ENCODE assay signal across 8 cellular contexts in genomic region chr12:68932701-68933563, GRCh38.
DNase-seq lines count a peak whose midpoint lies in the region; ATAC-seq and TF ChIP-seq lines count a peak whose summit lies in the region.

Gene CPM (minus strand): TSS chr12:68933171. CDS start chr12:68932837, 334 bp downstream.

- H3K36me3 ChIP-seq in mucosa of rectum (ENCODE audit: control insufficient read depth in 2 of 2, insufficient read depth in 2 of 2, low read length in 2 of 2), result no peaks in the 10 kb centered on the region

- no peaks in the 10 kb centered on the region for H3K9me3 ChIP-seq in mucosa of rectum (ENCODE audit: control insufficient read depth in 2 of 2, low read length in 2 of 2)

- ATAC-seq in HG03060 (IDR thresholded peaks at IDR 0.05; ENCODE audit: low read depth, unreplicated experiment), result peak; percentile 40

- H3K27me3 ChIP-seq in mucosa of rectum (ENCODE audit: control insufficient read depth in 2 of 2, insufficient read depth in 2 of 2, low read length in 2 of 2), result peaks cover 0 to 4% of the 10 kb centered on the region in 2 donors

- DNase-seq in SIG-M5 treated with dmso at 0.1 percent for 504 hours (lab: John Stamatoyannopoulos, UW; ENCODE audit: unreplicated experiment) (peak; percentile 80), SIG-M5 (lab: John Stamatoyannopoulos, UW) (no peak), NOMO-1 treated with DMSO at 0.1 percent for 48 hours (lab: John Stamatoyannopoulos, UW; ENCODE audit: unreplicated experiment) (peak; percentile 73), activated T-cell treated with anti-CD3 and anti-CD28 coated beads for 24 hours (ENCODE audit: low read depth) (peak; percentile 69), erythroblast (lab: John Stamatoyannopoulos, UW) (peak; percentile 44 to 56)
- peak; percentile 66 for DNase-seq in stimulated activated CD8-positive, alpha-beta memory T cell treated with anti-CD3 and anti-CD28 coated beads, Interleukin-4, amount 100 ng/mL, for 24 hours (ENCODE audit: low read depth)

- peak within 1 kb of the TSS; percentile 77 to 81 for H3K4me3 ChIP-seq in mucosa of rectum (ENCODE audit: low read length in 2 of 2)

- H3K4me1 ChIP-seq in mucosa of rectum (ENCODE audit: control insufficient read depth in 2 of 2, insufficient read depth in 2 of 2, low read length in 2 of 2), result peaks cover 0 to 6% of the 10 kb centered on the region in 2 donors

- H3K27ac ChIP-seq in mucosa of rectum (ENCODE audit: low read depth in 2 of 2, low read length in 2 of 2), result peak within 1 kb of the TSS; percentile 70 to 87

- no peak for TF ChIP-seq POLR2A in erythroblast (IDR thresholded peaks at IDR 0.05; ENCODE audit: low read length)

- peak within 1 kb of the TSS; percentile 66 to 89 for H3K9ac ChIP-seq in mucosa of rectum (ENCODE audit: low read depth in 1 of 2, low read length in 2 of 2)
